Comparison of ENCODE assay signal across 20 cellular contexts in genomic region chr7:152203095-152203494, GRCh38.
DNase-seq lines count a peak whose midpoint lies in the region; ATAC-seq, FAIRE-seq and TF ChIP-seq lines count a peak whose summit lies in the region.
"Had no signal": no experiment of that assay in that cellular context is flagged by ENCODE, and none has a peak within 500 bp of the region (broad histone marks: within the 10 kb centered on the region; RNA-seq: fewer than 3 reads in every experiment).

No MANE protein-coding gene starts in this region.

- in situ Hi-C loops in GM23248 (cut with MboI) = no loop called here

- H3K4me2 ChIP-seq in GM23248 (ENCODE audit: unreplicated experiment) = no peak overlapping the region
- H3K4me2 ChIP-seq in smooth muscle cell = no peak overlapping the region
- H3K4me2 ChIP-seq: BLaER1 had no signal

- no peak overlapping the region for H3K4me3 ChIP-seq in GM23248
- H3K4me3 ChIP-seq in ovary = no peak overlapping the region
- no peak overlapping the region for H3K4me3 ChIP-seq in smooth muscle cell
- H3K4me3 ChIP-seq: BLaER1, HAP-1 had no signal

- no peak for TF ChIP-seq EP300 in ovary (IDR thresholded peaks at IDR 0.05)

- no peaks in the 10 kb centered on the region for H3K9me3 Mint-ChIP-seq in stimulated activated effector memory CD8-positive, alpha-beta T cell treated with anti-CD3 and anti-CD28 coated beads, Interleukin-12 subunit alpha, Interleukin-12 subunit beta, amount 100 ng/mL, for 72 hours
- H3K9me3 Mint-ChIP-seq: CD4-positive, CD25-positive, alpha-beta regulatory T cell; CD8-positive, alpha-beta T cell; HFFc6 had no signal

- intact Hi-C loops in ovary (cut with DNase I) = no loop called here
- intact Hi-C loops in cardiac septum (cut with DNase I) = no loop called here

- 91 to 93% methylated on average over 3 of the region's 3 CpGs for WGBS in GM23248 (ENCODE audit: low coverage in 1 of 2, low lambda C conversion rate in 2 of 2, missing lambda C conversion rate in 2 of 2), 2 experiments
- 87 to 94% (median 93%) methylated on average over 3 of the region's 3 CpGs for WGBS in ovary, 3 donors
- 93% methylated on average over 3 of the region's 3 CpGs for WGBS in smooth muscle cell (ENCODE audit: low lambda C conversion rate)

- H3K4me1 Mint-ChIP-seq in stimulated activated effector memory CD8-positive, alpha-beta T cell treated with anti-CD3 and anti-CD28 coated beads, Interleukin-12 subunit alpha, Interleukin-12 subunit beta, amount 100 ng/mL, for 72 hours = no peaks in the 10 kb centered on the region
- H3K4me1 Mint-ChIP-seq: B cell had no signal

- H3K27ac ChIP-seq in GM23248 (peak overlapping the region; percentile 40; the same call in 1 of the 2 replicates), ovary (no peak overlapping the region), smooth muscle cell (ENCODE audit: low read depth) (no peak overlapping the region)
- H3K27ac ChIP-seq: BLaER1, C4-2B had no signal

- H3K4me3 Mint-ChIP-seq in stimulated activated effector memory CD8-positive, alpha-beta T cell treated with anti-CD3 and anti-CD28 coated beads, Interleukin-12 subunit alpha, Interleukin-12 subunit beta, amount 100 ng/mL, for 72 hours = no peak overlapping the region
- H3K4me3 Mint-ChIP-seq: B cell; CD4-positive, CD25-positive, alpha-beta regulatory T cell; CD8-positive, alpha-beta T cell; HFFc6 had no signal

- ATAC-seq in stimulated activated effector memory CD8-positive, alpha-beta T cell treated with anti-CD3 and anti-CD28 coated beads, Interleukin-12 subunit alpha, Interleukin-12 subunit beta, amount 100 ng/mL, for 72 hours = no peak
- ATAC-seq: CD8-positive, alpha-beta T cell had no signal

- H3F3A ChIP-seq in GM23248 (ENCODE audit: insufficient read depth) = peaks cover 19% of the 10 kb centered on the region
- H3F3A ChIP-seq in smooth muscle cell (ENCODE audit: low read depth) = no peaks in the 10 kb centered on the region

- H4K20me1 ChIP-seq in GM23248 (ENCODE audit: insufficient read depth) (no peaks in the 10 kb centered on the region), smooth muscle cell (ENCODE audit: low read depth) (peaks cover 4% of the 10 kb centered on the region)
- H4K20me1 ChIP-seq: BLaER1 had no signal

- H3K27me3 ChIP-seq in GM23248 (replicated peaks; ENCODE audit: insufficient read depth) (no peaks in the 10 kb centered on the region), ovary (no peaks in the 10 kb centered on the region), smooth muscle cell (ENCODE audit: low read depth) (no peaks in the 10 kb centered on the region)
- H3K27me3 ChIP-seq: BLaER1 had no signal

- no peaks in the 10 kb centered on the region for H3K9me2 ChIP-seq in GM23248 (ENCODE audit: insufficient read depth)

- peak; percentile 35 for FAIRE-seq in endometrium (lab: Jason Lieb, UNC)
- peak; percentile 21 for FAIRE-seq in islet of Langerhans (lab: Jason Lieb, UNC)
- FAIRE-seq: GM12892, H54 had no signal

- H3K36me3 Mint-ChIP-seq in stimulated activated effector memory CD8-positive, alpha-beta T cell treated with anti-CD3 and anti-CD28 coated beads, Interleukin-12 subunit alpha, Interleukin-12 subunit beta, amount 100 ng/mL, for 72 hours = peaks cover 76% of the 10 kb centered on the region

- H2AFZ ChIP-seq in GM23248 = no peak overlapping the region
- no peak overlapping the region for H2AFZ ChIP-seq in smooth muscle cell (ENCODE audit: low read depth)

- H3K9me3 ChIP-seq in GM23248 (ENCODE audit: low read depth) (no peaks in the 10 kb centered on the region), ovary (no peaks in the 10 kb centered on the region), smooth muscle cell (replicated peaks; ENCODE audit: low read depth) (no peaks in the 10 kb centered on the region)
- H3K9me3 ChIP-seq: BLaER1, Caco-2, HAP-1 had no signal

- no peak for DNase-seq in GM23248
- no peak for DNase-seq in ovary
- DNase-seq in cardiac septum (ENCODE audit: low spot score) = no peak
- DNase-seq in smooth muscle cell (lab: John Stamatoyannopoulos, UW; ENCODE audit: unreplicated experiment) = no peak
- DNase-seq in stimulated activated effector memory CD8-positive, alpha-beta T cell treated with anti-CD3 and anti-CD28 coated beads, Interleukin-12 subunit alpha, Interleukin-12 subunit beta, amount 100 ng/mL, for 72 hours (ENCODE audit: low spot score in 2 of 2) = no peak
- DNase-seq: Caco-2; CD4-positive, CD25-positive, alpha-beta regulatory T cell; CD8-positive, alpha-beta T cell; DMS79; EL; GOT3; HFFc6 had no signal

- H3K79me2 ChIP-seq in GM23248 (ENCODE audit: insufficient read depth) = no peaks in the 10 kb centered on the region
- no peaks in the 10 kb centered on the region for H3K79me2 ChIP-seq in smooth muscle cell (ENCODE audit: low read depth)

- H3K4me1 ChIP-seq in GM23248 (ENCODE audit: insufficient read depth) = peaks cover 30% of the 10 kb centered on the region
- H3K4me1 ChIP-seq in ovary (ENCODE audit: insufficient read depth) = no peaks in the 10 kb centered on the region
- H3K4me1 ChIP-seq in smooth muscle cell (ENCODE audit: low read depth) = no peaks in the 10 kb centered on the region
- H3K4me1 ChIP-seq: BLaER1, Caco-2 had no signal

- H3K36me3 ChIP-seq in GM23248 (ENCODE audit: low read depth) (peaks cover 16% of the 10 kb centered on the region), ovary (no peaks in the 10 kb centered on the region), smooth muscle cell (ENCODE audit: low read depth) (peaks cover 9% of the 10 kb centered on the region)

- no peak overlapping the region for H3K9ac ChIP-seq in GM23248
- no peak overlapping the region for H3K9ac ChIP-seq in smooth muscle cell (ENCODE audit: low read depth)
- H3K9ac ChIP-seq: BLaER1 had no signal

- TF ChIP-seq CTCF in ovary (IDR thresholded peaks at IDR 0.05) (no peak), smooth muscle cell (IDR thresholded peaks at IDR 0.05; ENCODE audit: borderline replicate concordance, insufficient read depth, poor library complexity, severe bottlenecking) (no peak)

- TF ChIP-seq POLR2A in ovary (IDR thresholded peaks at IDR 0.05) = no peak

- H3K27ac Mint-ChIP-seq in stimulated activated effector memory CD8-positive, alpha-beta T cell treated with anti-CD3 and anti-CD28 coated beads, Interleukin-12 subunit alpha, Interleukin-12 subunit beta, amount 100 ng/mL, for 72 hours = no peak overlapping the region
- H3K27ac Mint-ChIP-seq: B cell; CD4-positive, CD25-positive, alpha-beta regulatory T cell; CD8-positive, alpha-beta T cell had no signal
